36 cellular contexts compared by ENCODE assay signal in the genomic region with DNA sequence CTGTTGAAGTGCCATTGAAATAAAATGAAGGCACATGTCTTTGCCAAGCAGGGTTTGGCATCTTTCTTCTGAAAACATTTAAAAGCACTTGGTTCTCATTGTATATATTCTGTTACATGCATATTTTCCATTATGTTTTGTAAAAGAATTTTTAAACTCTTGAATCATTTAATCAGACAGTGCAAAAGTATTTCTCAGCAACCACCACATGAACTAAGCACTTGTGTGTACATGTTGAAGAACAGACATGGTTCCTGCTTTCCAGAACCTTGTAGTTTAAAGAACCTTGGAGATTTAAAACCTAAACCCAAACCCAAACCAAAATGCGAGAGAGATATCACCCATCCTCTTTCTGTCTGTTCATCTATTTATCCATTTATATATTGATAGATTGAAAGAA.
"Had no signal": no experiment of that assay in that cellular context is flagged by ENCODE, and none has a peak within 500 bp of the region (broad histone marks: within the 10 kb centered on the region; RNA-seq: fewer than 3 reads in every experiment).

No MANE protein-coding gene starts in this region.

- H3K27ac ChIP-seq: adrenal gland, body of pancreas, breast epithelium, RWPE1, WERI-Rb-1 had no signal

- H3K27me3 ChIP-seq: adrenal gland, body of pancreas, breast epithelium had no signal

- H3K4me1 ChIP-seq: adrenal gland, body of pancreas, breast epithelium had no signal

- H3K36me3 ChIP-seq: adrenal gland, breast epithelium, WERI-Rb-1 had no signal

- H3K4me3 ChIP-seq: adrenal gland, body of pancreas, breast epithelium had no signal

- DNase-seq: activated CD4-positive, alpha-beta memory T cell treated with anti-CD3 and anti-CD28 coated beads, Interleukin-2, amount 10 ng/mL, durations not matched to agents 7 days and 5 days; activated CD4-positive, alpha-beta T cell treated with anti-CD3 and anti-CD28 coated beads for 1 hour; activated CD4-positive, alpha-beta T cell treated with anti-CD3 and anti-CD28 coated beads for 48 hours; activated CD4-positive, CD25-positive, alpha-beta regulatory T cell; activated effector memory CD4-positive, alpha-beta T cell treated with anti-CD3 and anti-CD28 coated beads, Interleukin-2, amount 50 U/mL, for 16 hours; activated naive CD4-positive, alpha-beta T cell; activated naive CD4-positive, alpha-beta T cell treated with anti-CD3 and anti-CD28 coated beads, Interleukin-2, amount 50 U/mL, for 16 hours; activated naive CD8-positive, alpha-beta T cell treated with anti-CD3 and anti-CD28 coated beads for 36 hours; activated T-cell treated with anti-CD3 and anti-CD28 coated beads, Interleukin-2, amount 50 U/mL, for 1 hour; activated T-cell treated with anti-CD3 and anti-CD28 coated beads, Interleukin-2, amount 50 U/mL, for 72 hours; adrenal gland; body of pancreas; caudate nucleus; cerebellar nuclear complex; Karpas-422; KBM-7; NCI-H1048; NCI-H1105 treated with DMSO at 0.1 percent for 48 hours; NCI-H1436; NCI-H1694; NCI-H1930; NCI-H345; NCI-H526; NCI-H748 treated with DMSO at 0.1 percent for 48 hours; NK-92 treated with Interleukin-12 subunit alpha and Interleukin-12 subunit beta, amount 100 ng/mL, for 24 hours; PC-3; Right ventricle myocardium superior; SW 1271; T-helper 1 cell; T-helper 2 cell; T1000; WERI-Rb-1 had no signal

- H3K9me3 ChIP-seq: adrenal gland, body of pancreas, breast epithelium had no signal

- FAIRE-seq: astrocyte, RCC 7860 had no signal
